8 cellular contexts compared by ENCODE assay signal in genomic region chr19:43934055-43934984, GRCh38. TPM values are rescaled to one million over a fixed set of nuclear protein-coding genes. Genes with fewer than 3 reads are reported as not detected.
A peak's percentile ranks its signal among the peaks of the same experiment; 100 is the strongest.
DNase-seq lines count a peak whose midpoint lies in the region; TF ChIP-seq lines count a peak whose summit lies in the region.

No MANE protein-coding gene starts in this region.

- CTCF ChIA-PET in activated CD4-positive, alpha-beta T cell treated with anti-CD3 and anti-CD28 coated beads, Interleukin-2, amount 10 ng/mL, durations not matched to agents 7 days and 5 days (lab: Charles Lee) = interaction anchor here (1.0 to 1.5 kb wide), 2 partner anchors 11 to 17 kb away, joined by 4 to 5 read pairs; partner anchors contain the start of gene ZNF221

- peaks cover 51% of the 10 kb centered on the region for H3K36me3 Mint-ChIP-seq in activated CD4-positive, alpha-beta T cell treated with anti-CD3 and anti-CD28 coated beads, Interleukin-2, amount 10 ng/mL, durations not matched to agents 7 days and 5 days (ENCODE audit: low read depth)

- H3K9me3 ChIP-seq in SJCRH30 (replicated peaks) (peaks cover 10% of the 10 kb centered on the region; the same call in 1 of the 2 replicates), neuron (ENCODE audit: low read length) (no peaks in the 10 kb centered on the region)

- H3K27me3 Mint-ChIP-seq in activated CD4-positive, alpha-beta T cell treated with anti-CD3 and anti-CD28 coated beads, Interleukin-2, amount 10 ng/mL, durations not matched to agents 7 days and 5 days = no peaks in the 10 kb centered on the region

- peaks cover 21% of the 10 kb centered on the region for H3K4me1 Mint-ChIP-seq in activated CD4-positive, alpha-beta T cell treated with anti-CD3 and anti-CD28 coated beads, Interleukin-2, amount 10 ng/mL, durations not matched to agents 7 days and 5 days

- TF ChIP-seq CTCF in epithelial cell of proximal tubule (conservative IDR thresholded peaks at IDR 0.05; ENCODE audit: low read depth, low read length) = no peak

- peak overlapping the region; percentile 91 for H3K27ac Mint-ChIP-seq in activated CD4-positive, alpha-beta T cell treated with anti-CD3 and anti-CD28 coated beads, Interleukin-2, amount 10 ng/mL, durations not matched to agents 7 days and 5 days

- no peak for DNase-seq in activated CD4-positive, alpha-beta T cell treated with anti-CD3 and anti-CD28 coated beads, Interleukin-2, amount 10 ng/mL, durations not matched to agents 7 days and 5 days
- DNase-seq in activated CD4-positive, alpha-beta T cell treated with anti-CD3 and anti-CD28 coated beads, Interleukin-2, amount 50 U/mL, for 48 hours = no peak
- DNase-seq in SJCRH30 (peak in 1 of 2 experiments; percentile 23), epithelial cell of proximal tubule (ENCODE audit: low read depth) (no peak), occipital lobe (lab: John Stamatoyannopoulos, UW) (no peak), NCI-H128 (lab: John Stamatoyannopoulos, UW; ENCODE audit: unreplicated experiment) (no peak), GM19240 (ENCODE audit: insufficient read length, low spot score) (no peak)

- H3K4me3 ChIP-seq in SJCRH30 (peak overlapping the region; percentile 83), epithelial cell of proximal tubule (ENCODE audit: low read depth, low read length) (peak overlapping the region; percentile 93), neuron (ENCODE audit: low read length) (peak overlapping the region; percentile 81)

- H3K4me1 ChIP-seq in SJCRH30 = peaks cover 9% of the 10 kb centered on the region
- H3K4me1 ChIP-seq in neuron (ENCODE audit: insufficient read depth, low read length) = peaks cover 13% of the 10 kb centered on the region

- H3K4me3 Mint-ChIP-seq in activated CD4-positive, alpha-beta T cell treated with anti-CD3 and anti-CD28 coated beads, Interleukin-2, amount 10 ng/mL, durations not matched to agents 7 days and 5 days = peak overlapping the region; percentile 96

- H3K27me3 ChIP-seq in SJCRH30 (no peaks in the 10 kb centered on the region), neuron (ENCODE audit: insufficient read depth, low read length) (no peaks in the 10 kb centered on the region)

- peaks cover 35% of the 10 kb centered on the region for H3K9me3 Mint-ChIP-seq in activated CD4-positive, alpha-beta T cell treated with anti-CD3 and anti-CD28 coated beads, Interleukin-2, amount 10 ng/mL, durations not matched to agents 7 days and 5 days

- H3K36me3 ChIP-seq in SJCRH30 = peaks cover 36% of the 10 kb centered on the region
- H3K36me3 ChIP-seq in neuron (ENCODE audit: insufficient read depth, low read length) = peaks cover 34% of the 10 kb centered on the region

- H2AFZ ChIP-seq in neuron (ENCODE audit: low read depth, low read length) = peak overlapping the region; percentile 99

- POLR2A ChIA-PET in activated CD4-positive, alpha-beta T cell treated with anti-CD3 and anti-CD28 coated beads, Interleukin-2, amount 10 ng/mL, durations not matched to agents 7 days and 5 days (lab: Charles Lee) = no interaction called here

- H3K27ac ChIP-seq in SJCRH30 = peak overlapping the region; percentile 57

RNA-seq across cellular contexts. Expression of gene ZNF45, which starts 0.8 kb away (rescaled TPM):
- 10 to 100 TPM; 17.0 to 17.1 TPM for total RNA-seq in activated CD4-positive, alpha-beta T cell treated with anti-CD3 and anti-CD28 coated beads, Interleukin-2, amount 10 ng/mL, durations not matched to agents 7 days and 5 days
- 14.2 and 14.4 TPM in 2 replicates for total RNA-seq in SJCRH30 (2014; rRNA removed; shearing (Covaris generic))
- total RNA-seq in epithelial cell of proximal tubule (3.3 and 4.8 TPM in 2 replicates), occipital lobe (30.1 TPM)

RNA-seq across cellular contexts. Expression of gene ZNF221, which starts 16.7 kb away (rescaled TPM):
- total RNA-seq in activated CD4-positive, alpha-beta T cell treated with anti-CD3 and anti-CD28 coated beads, Interleukin-2, amount 10 ng/mL, durations not matched to agents 7 days and 5 days = 1 to 10 TPM in 1 of 2 experiments, under 1 TPM in 1; 0.99 to 1.0 TPM
- 7.5 and 8.5 TPM in 2 replicates for total RNA-seq in SJCRH30 (2014; rRNA removed; shearing (Covaris generic))
- 2.5 and 5.6 TPM in 2 replicates for total RNA-seq in epithelial cell of proximal tubule
- total RNA-seq in occipital lobe = 24.6 TPM

RNA-seq across cellular contexts. Expression of gene ZNF155, which starts 49.7 kb away (rescaled TPM):
- 1 to 10 TPM; 6.3 to 6.6 TPM for total RNA-seq in activated CD4-positive, alpha-beta T cell treated with anti-CD3 and anti-CD28 coated beads, Interleukin-2, amount 10 ng/mL, durations not matched to agents 7 days and 5 days
- 6.8 and 8.1 TPM in 2 replicates for total RNA-seq in SJCRH30 (2014; rRNA removed; shearing (Covaris generic))
- total RNA-seq in epithelial cell of proximal tubule (2.8 and 4.3 TPM in 2 replicates), occipital lobe (13.9 TPM)

RNA-seq across cellular contexts. Expression of gene ZNF404, which starts 50.6 kb away (rescaled TPM):
- 1 to 10 TPM in 1 of 2 experiments, under 1 TPM in 1; 0.98 to 1.3 TPM for total RNA-seq in activated CD4-positive, alpha-beta T cell treated with anti-CD3 and anti-CD28 coated beads, Interleukin-2, amount 10 ng/mL, durations not matched to agents 7 days and 5 days
- total RNA-seq in SJCRH30 (2014; rRNA removed; shearing (Covaris generic)) = 0.63 and 1.6 TPM in 2 replicates
- total RNA-seq in epithelial cell of proximal tubule (1.2 and 1.5 TPM in 2 replicates), occipital lobe (3.6 TPM)
